ENCODE assay signal across 19 cellular contexts in the genomic region with DNA sequence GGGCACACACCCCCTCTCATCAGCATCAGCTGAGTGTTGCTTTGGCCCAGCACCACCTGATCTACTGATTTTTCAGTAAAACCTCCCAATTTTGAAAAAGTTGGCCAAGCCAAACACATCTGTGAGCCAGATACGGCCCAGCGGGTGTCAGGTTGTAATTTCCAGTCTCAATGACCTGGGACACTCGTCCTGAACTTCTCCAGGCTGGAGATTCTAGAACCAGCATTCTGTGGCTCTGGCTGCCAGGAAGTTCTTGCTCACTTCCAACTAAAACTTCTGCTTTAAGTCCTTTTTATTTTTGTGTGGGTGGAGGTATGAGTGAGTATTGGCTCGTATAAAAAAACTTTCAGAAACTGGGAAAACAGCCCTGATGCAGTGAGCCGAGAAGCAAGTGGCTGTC. TPM values are rescaled to one million over a fixed set of nuclear protein-coding genes. Genes with fewer than 3 reads are reported as not detected.
DNase-seq lines count a peak whose midpoint lies in the region; FAIRE-seq lines count a peak whose summit lies in the region.
"Had no signal": no experiment of that assay in that cellular context is flagged by ENCODE, and none has a peak within 500 bp of the region (broad histone marks: within the 10 kb centered on the region; RNA-seq: fewer than 3 reads in every experiment).

No MANE protein-coding gene starts in this region.

- no peak overlapping the region for H4K12ac ChIP-seq in trophoblast cell (ENCODE audit: low read depth, low read length)

- 1 to 4% methylated on average over 5 of the region's 5 CpGs for WGBS in GM23248 (ENCODE audit: low coverage in 1 of 2, low lambda C conversion rate in 2 of 2, missing lambda C conversion rate in 2 of 2), 2 experiments
- WGBS in trophoblast cell (ENCODE audit: extremely low coverage, insufficient coverage, insufficient read length) = no CpG with 5 or more reads among the region's 5 CpGs

- H3K9me3 ChIP-seq in GM23248 (ENCODE audit: low read depth) = no peaks in the 10 kb centered on the region
- H3K9me3 ChIP-seq in trophoblast cell (ENCODE audit: insufficient read depth, low read depth, low read length) = peaks cover 4% of the 10 kb centered on the region

- no peak overlapping the region for H4K8ac ChIP-seq in trophoblast cell (ENCODE audit: low read depth, low read length)

- no peak overlapping the region for H4K91ac ChIP-seq in trophoblast cell (ENCODE audit: low read depth, low read length)

- no peak overlapping the region for H2BK120ac ChIP-seq in trophoblast cell (ENCODE audit: insufficient read depth, low read length, poor library complexity)

- H2AFZ ChIP-seq in GM23248 (peak overlapping the region; percentile 26; the same call in 1 of the 2 replicates), trophoblast cell (ENCODE audit: insufficient read depth, low read length, poor library complexity) (no peak overlapping the region)

- H3K79me2 ChIP-seq in GM23248 (ENCODE audit: insufficient read depth) = peaks cover 29% of the 10 kb centered on the region
- no peaks in the 10 kb centered on the region for H3K79me2 ChIP-seq in trophoblast cell (ENCODE audit: control insufficient read depth, insufficient read depth, low read length, poor library complexity)

- in situ Hi-C loops in GM23248 (cut with MboI) = no loop called here

- H4K20me1 ChIP-seq in GM23248 (ENCODE audit: insufficient read depth) = no peaks in the 10 kb centered on the region

- H2BK5ac ChIP-seq in trophoblast cell (ENCODE audit: low read depth, low read length, poor library complexity) = no peak overlapping the region

- H3K79me1 ChIP-seq in trophoblast cell (ENCODE audit: low read length) = no peaks in the 10 kb centered on the region

- H2BK12ac ChIP-seq in trophoblast cell (ENCODE audit: low read length) = no peak overlapping the region

- no peak overlapping the region for H3K23ac ChIP-seq in trophoblast cell (ENCODE audit: low read length)

- H3K4me2 ChIP-seq in GM23248 (ENCODE audit: unreplicated experiment) (peak overlapping the region; percentile 18), trophoblast cell (ENCODE audit: low read length) (no peak overlapping the region)

- no peak overlapping the region for H3K18ac ChIP-seq in trophoblast cell (ENCODE audit: low read length)

- H3K4ac ChIP-seq in trophoblast cell (ENCODE audit: low read depth, low read length) = no peak overlapping the region

- DNase-seq in GM23248 (peak; percentile 88), medulla oblongata (ENCODE audit: extremely low spot score) (peak; percentile 61), substantia nigra (lab: John Stamatoyannopoulos, UW) (peak in 4 of 49 donors; percentile 8 to 29 (median 13)), T-helper 1 cell (no peak), trophoblast cell (no peak), Ammon's horn (ENCODE audit: low spot score) (no peak), epidermal melanocyte (ENCODE audit: insufficient read length, low spot score) (no peak)
- DNase-seq: activated CD8-positive, alpha-beta T cell treated with anti-CD3 and anti-CD28 coated beads, Interleukin-2, amount 10 ng/mL, durations not matched to agents 7 days and 5 days; activated effector memory CD4-positive, alpha-beta T cell treated with anti-CD3 and anti-CD28 coated beads, Interleukin-2, amount 50 U/mL, for 16 hours; AML-193; DMS153; Karpas-422; NCI-H1694 treated with DMSO at 0.1 percent for 48 hours; NCI-H69 had no signal

- no peak overlapping the region for H3K4me3 ChIP-seq in GM23248
- H3K4me3 ChIP-seq in trophoblast cell (ENCODE audit: low read depth, low read length) = no peak overlapping the region
- H3K4me3 ChIP-seq: skin epidermis had no signal

- H3K9ac ChIP-seq in GM23248 = peak overlapping the region; percentile 27; the same call in 1 of the 2 replicates
- H3K9ac ChIP-seq in trophoblast cell (ENCODE audit: low read length) = no peak overlapping the region

- H3F3A ChIP-seq in GM23248 (ENCODE audit: insufficient read depth) = peaks cover 29% of the 10 kb centered on the region

- no peak overlapping the region for H2AK5ac ChIP-seq in trophoblast cell (ENCODE audit: low read length)

- H3K4me1 ChIP-seq in GM23248 (ENCODE audit: insufficient read depth) (peaks cover 46% of the 10 kb centered on the region), trophoblast cell (ENCODE audit: control insufficient read depth in 1 of 2, insufficient read depth in 2 of 2, low read length in 2 of 2) (no peaks in the 10 kb centered on the region)

- no peaks in the 10 kb centered on the region for H3K9me2 ChIP-seq in GM23248 (ENCODE audit: insufficient read depth)

- H3K27me3 ChIP-seq in GM23248 (replicated peaks; ENCODE audit: insufficient read depth) = no peaks in the 10 kb centered on the region
- H3K27me3 ChIP-seq in trophoblast cell (ENCODE audit: insufficient read depth, low read length) = peaks cover 16% of the 10 kb centered on the region

- H3K27ac ChIP-seq in GM23248 (peak overlapping the region; percentile 63), substantia nigra (ENCODE audit: low read depth, low read length, poor library complexity, severe bottlenecking) (peak overlapping the region; percentile 53), trophoblast cell (ENCODE audit: low read depth, low read length) (no peak overlapping the region)
- H3K27ac ChIP-seq: RWPE1 had no signal

- no peak overlapping the region for H3K14ac ChIP-seq in trophoblast cell (ENCODE audit: low read length)

- no peaks in the 10 kb centered on the region for H3K36me3 ChIP-seq in GM23248 (ENCODE audit: low read depth)
- no peaks in the 10 kb centered on the region for H3K36me3 ChIP-seq in trophoblast cell (ENCODE audit: control insufficient read depth in 1 of 2, insufficient read depth in 2 of 2, low read length in 2 of 2)

- FAIRE-seq in endometrium (lab: Jason Lieb, UNC) = peak; percentile 85

RNA-seq across cellular contexts. Expression of gene KIAA1755, which starts 5.1 kb away (rescaled TPM):
- total RNA-seq in GM23248 (2014; rRNA removed; shearing (Covaris generic)) = 2.8 and 5.1 TPM in 2 replicates
- 3.6 and 4.0 TPM in 2 replicates for polyA plus RNA-seq in GM23248 (2016; fragmentation: Nextera tagmentation; extraction: Ambion mirVana)
- polyA plus RNA-seq in trophoblast cell (2013) = 0.30 and 0.32 TPM in 2 replicates
- total RNA-seq: activated CD8-positive, alpha-beta T cell treated with anti-CD3 and anti-CD28 coated beads, Interleukin-2, amount 10 ng/mL, durations not matched to agents 7 days and 5 days had no signal

RNA-seq across cellular contexts. Expression of gene BPI, which starts 48.6 kb away (rescaled TPM):
- not detected in 2 replicates for total RNA-seq in GM23248 (2014; rRNA removed; shearing (Covaris generic))
- 0.10 TPM in 1 of 2 replicates, not detected in the other for polyA plus RNA-seq in GM23248 (2016; fragmentation: Nextera tagmentation; extraction: Ambion mirVana)
- polyA plus RNA-seq in trophoblast cell (2013) = not detected in 2 replicates
- total RNA-seq: activated CD8-positive, alpha-beta T cell treated with anti-CD3 and anti-CD28 coated beads, Interleukin-2, amount 10 ng/mL, durations not matched to agents 7 days and 5 days; esophagus mucosa; myocyte had no signal

Comparison
In these comparisons a context has a peak if more than half of its experiments do, and no peak if none do; other contexts are left out.
1. DNase-seq: peak in GM23248 (single experiment) and medulla oblongata (single experiment); none in T-helper 1 cell (0 of 5), trophoblast cell (0 of 2), Ammon's horn (single experiment) and epidermal melanocyte (single experiment).